Comparison of ENCODE assay signal across 1 cellular context in genomic region chr5:129148-129547, GRCh38.
TF ChIP-seq lines count a peak whose summit lies in the region.

No MANE protein-coding gene starts in this region.

TF ChIP-seq in H1, 55 proteins besides CTCF, POLR2A, EP300 and RAD21:
- TF ChIP-seq FOSL1 (IDR thresholded peaks at IDR 0.05; ENCODE audit: insufficient read depth, low read depth, low read length) (no peak), SIN3A (conservative IDR thresholded peaks at IDR 0.05 in 1 of 2, IDR thresholded peaks at IDR 0.05 in 1 of 2; ENCODE audit: low read depth in 1 of 2, low read length in 2 of 2) (no peak), MAFK (IDR thresholded peaks at IDR 0.05; ENCODE audit: low read depth, low read length) (no peak)
- TF ChIP-seq, protein P1, sequence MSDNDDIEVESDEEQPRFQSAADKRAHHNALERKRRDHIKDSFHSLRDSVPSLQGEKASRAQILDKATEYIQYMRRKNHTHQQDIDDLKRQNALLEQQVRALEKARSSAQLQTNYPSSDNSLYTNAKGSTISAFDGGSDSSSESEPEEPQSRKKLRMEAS (IDR thresholded peaks at IDR 0.05), result no peak
